32 cellular contexts compared by ENCODE assay signal in genomic region chr11:46849631-46850030, GRCh38.
"Had no signal": no experiment of that assay in that cellular context is flagged by ENCODE, and none has a peak within 500 bp of the region (broad histone marks: within the 10 kb centered on the region; RNA-seq: fewer than 3 reads in every experiment).

No MANE protein-coding gene starts in this region.

- H3K27me3 ChIP-seq: adrenal gland, body of pancreas, brain microvascular endothelial cell had no signal

- H3K9me3 Mint-ChIP-seq: activated B cell treated with CpG ODN at 0.5 μM for 24 hours; activated CD4-positive, alpha-beta T cell treated with anti-CD3 and anti-CD28 coated beads, Interleukin-2, amount 10 ng/mL, durations not matched to agents 24 days and 14 days; activated CD8-positive, alpha-beta T cell treated with anti-CD3 and anti-CD28 coated beads for 36 hours; activated naive CD4-positive, alpha-beta T cell treated with anti-CD3 and anti-CD28 coated beads for 36 hours; activated naive CD4-positive, alpha-beta T cell treated with anti-CD3 and anti-CD28 coated beads, Interleukin-2, amount 50 U/mL, for 72 hours; activated naive CD8-positive, alpha-beta T cell treated with anti-CD3 and anti-CD28 coated beads for 36 hours; activated T-cell treated with anti-CD3 and anti-CD28 coated beads, Interleukin-2, amount 50 U/mL, for 4 hours; activated T-cell treated with anti-CD3 and anti-CD28 coated beads, Interleukin-2, amount 50 U/mL, for 72 hours; activated T-helper 1 cell treated with anti-CD3 and anti-CD28 coated beads, Interleukin-12 subunit alpha, Interleukin-12 subunit beta, Interleukin-2, Interleukin-4 antibody, amounts not matched to agents 30 ng/mL and 10 ng/mL and 1 ng/mL, durations not matched to agents 14 hours and 24 hours and 36 hours; activated T-helper 17 cell treated with anti-CD3 and anti-CD28 coated beads, Interleukin-2, amount 50 U/mL, for 72 hours; T-cell had no signal

- H3K4me3 ChIP-seq: adrenal gland, body of pancreas had no signal

- ATAC-seq: activated CD8-positive, alpha-beta T cell treated with anti-CD3 and anti-CD28 coated beads for 36 hours; activated naive CD4-positive, alpha-beta T cell treated with anti-CD3 and anti-CD28 coated beads, Interleukin-2, amount 50 U/mL, for 72 hours; activated T-cell treated with anti-CD3 and anti-CD28 coated beads, Interleukin-2, amount 50 U/mL, for 4 hours; activated T-cell treated with anti-CD3 and anti-CD28 coated beads, Interleukin-2, amount 50 U/mL, for 72 hours; activated T-helper 17 cell treated with anti-CD3 and anti-CD28 coated beads, Interleukin-2, amount 50 U/mL, for 72 hours; body of pancreas; T-cell; T-helper 17 cell had no signal

- H3K27ac ChIP-seq: adrenal gland, body of pancreas, brain microvascular endothelial cell, VCaP had no signal

- H3K36me3 Mint-ChIP-seq: activated naive CD8-positive, alpha-beta T cell treated with anti-CD3 and anti-CD28 coated beads for 36 hours; T-cell had no signal

- H3K27me3 Mint-ChIP-seq: activated B cell treated with CpG ODN at 0.5 μM for 24 hours; activated CD4-positive, alpha-beta memory T cell treated with anti-CD3 and anti-CD28 coated beads for 36 hours; activated CD8-positive, alpha-beta T cell treated with anti-CD3 and anti-CD28 coated beads for 36 hours; activated T-helper 17 cell treated with anti-CD3 and anti-CD28 coated beads, Interleukin-2, amount 50 U/mL, for 72 hours; T-cell; T-helper 17 cell had no signal

- H3K36me3 ChIP-seq: adrenal gland, brain microvascular endothelial cell had no signal

- H3K9me3 ChIP-seq: adrenal gland, body of pancreas had no signal

- DNase-seq: activated B cell treated with CpG ODN at 0.5 μM for 24 hours; activated CD4-positive, alpha-beta memory T cell treated with anti-CD3 and anti-CD28 coated beads for 36 hours; activated CD4-positive, alpha-beta T cell treated with anti-CD3 and anti-CD28 coated beads for 4 hours; activated CD4-positive, alpha-beta T cell treated with anti-CD3 and anti-CD28 coated beads, Interleukin-2, amount 10 ng/mL, durations not matched to agents 24 days and 14 days; activated CD4-positive, alpha-beta T cell treated with anti-CD3 and anti-CD28 coated beads, Interleukin-2, amount 50 U/mL, for 1 hour; activated CD4-positive, alpha-beta T cell treated with anti-CD3 and anti-CD28 coated beads, Interleukin-2, amount 50 U/mL, for 4 hours; activated CD4-positive, CD25-positive, alpha-beta regulatory T cell treated with anti-CD3 and anti-CD28 coated beads, Interleukin-2, amount 50 U/mL, for 72 hours; activated CD8-positive, alpha-beta memory T cell treated with anti-CD3 and anti-CD28 coated beads, Interleukin-2, amount 50 U/mL, for 4 hours; activated CD8-positive, alpha-beta T cell treated with anti-CD3 and anti-CD28 coated beads for 36 hours; activated effector memory CD4-positive, alpha-beta T cell treated with anti-CD3 and anti-CD28 coated beads, Interleukin-2, amount 50 U/mL, for 16 hours; activated gamma-delta T cell treated with Interleukin-2 at 50 U/mL for 16 hours; activated naive CD4-positive, alpha-beta T cell; activated naive CD4-positive, alpha-beta T cell treated with anti-CD3 and anti-CD28 coated beads for 36 hours; activated naive CD4-positive, alpha-beta T cell treated with anti-CD3 and anti-CD28 coated beads, Interleukin-2, amount 50 U/mL, for 16 hours; activated naive CD8-positive, alpha-beta T cell treated with anti-CD3 and anti-CD28 coated beads for 36 hours; activated T-cell treated with anti-CD3 and anti-CD28 coated beads for 4 hours; activated T-cell treated with anti-CD3 and anti-CD28 coated beads, Interleukin-2, amount 50 U/mL, for 1 hour; activated T-cell treated with anti-CD3 and anti-CD28 coated beads, Interleukin-2, amount 50 U/mL, for 4 hours; activated T-cell treated with anti-CD3 and anti-CD28 coated beads, Interleukin-2, amount 50 U/mL, for 72 hours; adrenal gland; amniotic stem cell; aorta; body of pancreas; brain microvascular endothelial cell; central memory CD4-positive, alpha-beta T cell; T-cell; T-helper 17 cell; T1000 had no signal

- H3K4me3 Mint-ChIP-seq: activated B cell treated with CpG ODN at 0.5 μM for 24 hours; activated CD4-positive, alpha-beta memory T cell treated with anti-CD3 and anti-CD28 coated beads for 36 hours; activated CD4-positive, alpha-beta T cell treated with anti-CD3 and anti-CD28 coated beads, Interleukin-2, amount 10 ng/mL, durations not matched to agents 24 days and 14 days; activated CD8-positive, alpha-beta T cell treated with anti-CD3 and anti-CD28 coated beads for 36 hours; activated naive CD4-positive, alpha-beta T cell treated with anti-CD3 and anti-CD28 coated beads for 36 hours; activated naive CD8-positive, alpha-beta T cell treated with anti-CD3 and anti-CD28 coated beads for 36 hours; activated T-cell treated with anti-CD3 and anti-CD28 coated beads, Interleukin-2, amount 50 U/mL, for 4 hours; activated T-cell treated with anti-CD3 and anti-CD28 coated beads, Interleukin-2, amount 50 U/mL, for 72 hours; activated T-helper 1 cell treated with anti-CD3 and anti-CD28 coated beads, Interleukin-12 subunit alpha, Interleukin-12 subunit beta, Interleukin-2, Interleukin-4 antibody, amounts not matched to agents 30 ng/mL and 10 ng/mL and 1 ng/mL, durations not matched to agents 14 hours and 24 hours and 36 hours; activated T-helper 17 cell treated with anti-CD3 and anti-CD28 coated beads, Interleukin-2, amount 50 U/mL, for 72 hours; T-cell; T-helper 17 cell had no signal

- H3K27ac Mint-ChIP-seq: activated B cell treated with CpG ODN at 0.5 μM for 24 hours; activated CD4-positive, alpha-beta memory T cell treated with anti-CD3 and anti-CD28 coated beads for 36 hours; activated CD4-positive, alpha-beta T cell treated with anti-CD3 and anti-CD28 coated beads, Interleukin-2, amount 10 ng/mL, durations not matched to agents 24 days and 14 days; activated CD8-positive, alpha-beta T cell treated with anti-CD3 and anti-CD28 coated beads for 36 hours; activated naive CD4-positive, alpha-beta T cell treated with anti-CD3 and anti-CD28 coated beads for 36 hours; activated naive CD4-positive, alpha-beta T cell treated with anti-CD3 and anti-CD28 coated beads, Interleukin-2, amount 50 U/mL, for 72 hours; activated naive CD8-positive, alpha-beta T cell treated with anti-CD3 and anti-CD28 coated beads for 36 hours; activated T-cell treated with anti-CD3 and anti-CD28 coated beads, Interleukin-2, amount 50 U/mL, for 72 hours; activated T-helper 1 cell treated with anti-CD3 and anti-CD28 coated beads, Interleukin-12 subunit alpha, Interleukin-12 subunit beta, Interleukin-2, Interleukin-4 antibody, amounts not matched to agents 30 ng/mL and 10 ng/mL and 1 ng/mL, durations not matched to agents 14 hours and 24 hours and 36 hours; activated T-helper 17 cell treated with anti-CD3 and anti-CD28 coated beads, Interleukin-2, amount 50 U/mL, for 72 hours; T-cell; T-helper 17 cell had no signal
